Comparison of ENCODE assay signal across 8 cellular contexts in genomic region chr16:4692460-4693295, GRCh38. TPM values are rescaled to one million over a fixed set of nuclear protein-coding genes. Genes with fewer than 3 reads are reported as not detected.
DNase-seq lines count a peak whose midpoint lies in the region; ATAC-seq and TF ChIP-seq lines count a peak whose summit lies in the region.

No MANE protein-coding gene starts in this region.

- DNase-seq in H7 (peak; percentile 72), MM.1S (peak; percentile 21), breast epithelium (ENCODE audit: low spot score in 2 of 2) (no peak), left lung (peak in 1 of 2 donors; percentile 34), thoracic aorta (ENCODE audit: low spot score) (no peak)
- DNase-seq in stimulated activated CD4-positive, alpha-beta T cell treated with anti-CD3 and anti-CD28 coated beads, Interleukin-4, amount 100 ng/mL, for 1 hour, result no peak

- peak overlapping the region; percentile 57; the same call in 1 of the 2 replicates for H3K9ac ChIP-seq in MM.1S (ENCODE audit: low read length)

- H3K4me1 ChIP-seq in MM.1S (ENCODE audit: low read length), result peaks cover 7% of the 10 kb centered on the region; the same call in 1 of the 2 replicates
- H3K4me1 ChIP-seq in breast epithelium, result peaks cover 13 to 20% of the 10 kb centered on the region in 2 donors
- peaks cover 12 to 39% of the 10 kb centered on the region in 2 donors for H3K4me1 ChIP-seq in left lung
- H3K4me1 ChIP-seq in thoracic aorta (ENCODE audit: control insufficient read depth in 1 of 2, low read depth in 2 of 2), result peaks cover 0 to 34% of the 10 kb centered on the region in 2 donors

- H3K9me2 ChIP-seq in MM.1S (replicated peaks; ENCODE audit: insufficient read depth, low read length), result no peaks in the 10 kb centered on the region

- peak overlapping the region; percentile 71 for H2AFZ ChIP-seq in MM.1S (ENCODE audit: low read length)

- TF ChIP-seq CTCF in MM.1S (IDR thresholded peaks at IDR 0.05; ENCODE audit: low read length) (no peak), breast epithelium (IDR thresholded peaks at IDR 0.05) (peak in 1 of 3 donors; percentile 14), left lung (IDR thresholded peaks at IDR 0.05) (no peak), thoracic aorta (IDR thresholded peaks at IDR 0.05) (no peak)

- peaks cover 25% of the 10 kb centered on the region for H3K79me2 ChIP-seq in MM.1S (ENCODE audit: low read length)

- peak overlapping the region; percentile 68; the same call in 1 of the 2 replicates for H3K4me3 ChIP-seq in GM08714 (ENCODE audit: low read length)
- H3K4me3 ChIP-seq in H7 (ENCODE audit: insufficient read depth, low read depth, low read length), result peak overlapping the region; percentile 47
- H3K4me3 ChIP-seq in MM.1S (ENCODE audit: low read length), result peak overlapping the region; percentile 70
- H3K4me3 ChIP-seq in breast epithelium, result peak overlapping the region; percentile 78 to 100 (median 81)
- peak overlapping the region; percentile 57 to 99 for H3K4me3 ChIP-seq in left lung
- H3K4me3 ChIP-seq in thoracic aorta, result peak overlapping the region; percentile 98

- intact Hi-C loops in breast epithelium (cut with DNase I; ENCODE audit: low total_unique reads) (loop anchor here (2.0 kb wide), 1 partner anchor 74 kb away; no protein-coding TSS in a partner anchor), left lung (cut with DNase I) (no loop called here)

- H3K9me3 ChIP-seq in MM.1S (replicated peaks; ENCODE audit: insufficient read depth, low read length) (no peaks in the 10 kb centered on the region), breast epithelium (no peaks in the 10 kb centered on the region), left lung (no peaks in the 10 kb centered on the region), thoracic aorta (no peaks in the 10 kb centered on the region)

- no peak for TF ChIP-seq POLR2A in breast epithelium (IDR thresholded peaks at IDR 0.05)

- H3K27ac ChIP-seq in MM.1S (ENCODE audit: low read length) (no peak overlapping the region; the same call in 1 of the 2 replicates), breast epithelium (peak overlapping the region; percentile 76 to 82), left lung (peak overlapping the region; percentile 55 to 86), thoracic aorta (peak overlapping the region; percentile 69 to 90)

- H3K36me3 ChIP-seq in H7 (replicated peaks; ENCODE audit: control insufficient read depth, insufficient read depth, low read length) (peaks cover 15% of the 10 kb centered on the region), MM.1S (replicated peaks; ENCODE audit: insufficient read depth, low read length) (no peaks in the 10 kb centered on the region), breast epithelium (no peaks in the 10 kb centered on the region), left lung (peaks cover 0 to 58% of the 10 kb centered on the region in 2 donors), thoracic aorta (peaks cover 5% of the 10 kb centered on the region)

- H3K4me2 ChIP-seq in MM.1S (ENCODE audit: low read depth, low read length), result peak overlapping the region; percentile 89

- H3K27me3 ChIP-seq in H7 (ENCODE audit: control insufficient read depth, insufficient read depth, low read length) (no peaks in the 10 kb centered on the region), MM.1S (replicated peaks; ENCODE audit: insufficient read depth, low read length) (no peaks in the 10 kb centered on the region), breast epithelium (no peaks in the 10 kb centered on the region), left lung (no peaks in the 10 kb centered on the region), thoracic aorta (replicated peaks; ENCODE audit: insufficient read depth) (no peaks in the 10 kb centered on the region)

- ATAC-seq in left lung (peak; percentile 12), thoracic aorta (ENCODE audit: insufficient number of reproducible peaks, low FRiP score, low read depth) (no peak), GM21423 (IDR thresholded peaks at IDR 0.05; ENCODE audit: unreplicated experiment) (no peak)

- no peaks in the 10 kb centered on the region for H4K20me1 ChIP-seq in MM.1S (ENCODE audit: insufficient read depth, low read length)

- H3F3A ChIP-seq in MM.1S (ENCODE audit: insufficient read depth, low read length), result no peaks in the 10 kb centered on the region

RNA-seq across cellular contexts. Expression of gene NUDT16L1, which starts 0.7 kb away (rescaled TPM):
- 43.9 and 50.5 TPM in 2 replicates for total RNA-seq in H7 (2014; rRNA removed; shearing (Covaris generic))
- total RNA-seq in breast epithelium (10 to 100 TPM; 22.4 to 38.0 (median 32.3) TPM), left lung (10 to 100 TPM; 26.6 to 53.1 TPM), thoracic aorta (10 to 100 TPM; 16.8 to 24.0 TPM)

RNA-seq across cellular contexts. Expression of gene ANKS3, which starts 41.4 kb away (rescaled TPM):
- total RNA-seq in H7 (2014; rRNA removed; shearing (Covaris generic)), result 19.5 and 21.8 TPM in 2 replicates
- total RNA-seq in breast epithelium (10 to 100 TPM; 12.6 to 33.1 (median 23.6) TPM), left lung (10 to 100 TPM; 16.1 to 18.9 TPM), thoracic aorta (10 to 100 TPM; 29.8 to 41.8 TPM)

RNA-seq across cellular contexts. Expression of gene DNAAF8, which starts 41.7 kb away (rescaled TPM):
- total RNA-seq in H7 (2014; rRNA removed; shearing (Covaris generic)), result 1.1 TPM in 1 of 2 replicates, not detected in the other
- 1 to 10 TPM; 1.3 to 2.3 (median 1.8) TPM for total RNA-seq in breast epithelium
- total RNA-seq in left lung, result 1 to 10 TPM; 1.2 to 4.2 TPM
- not detected for total RNA-seq in thoracic aorta

Comparison
In these comparisons a context has a peak if more than half of its experiments do, and no peak if none do; other contexts are left out.
1. H3K4me3 ChIP-seq: peak in every context shown above with its lines; median percentile 98 in thoracic aorta; 81 in breast epithelium; 78 in left lung; 70 in MM.1S; 68 in GM08714; 47 in H7.
2. DNase-seq: peak in H7 (single experiment) and MM.1S (single experiment); none in breast epithelium (0 of 2), thoracic aorta (single experiment) and stimulated activated CD4-positive, alpha-beta T cell treated with anti-CD3 and anti-CD28 coated beads, Interleukin-4, amount 100 ng/mL, for 1 hour (single experiment).